ENCODE assay signal across 9 cellular contexts in genomic region chr6:125746731-125747588, GRCh38. TPM values are rescaled to one million over a fixed set of nuclear protein-coding genes. Genes with fewer than 3 reads are reported as not detected.
DNase-seq lines count a peak whose midpoint lies in the region; ATAC-seq and TF ChIP-seq lines count a peak whose summit lies in the region.
"Had no signal": no experiment of that assay in that cellular context is flagged by ENCODE, and none has a peak within 500 bp of the region (broad histone marks: within the 10 kb centered on the region; RNA-seq: fewer than 3 reads in every experiment).

No MANE protein-coding gene starts in this region.

- peaks cover 38% of the 10 kb centered on the region for H3K4me1 Mint-ChIP-seq in CD4-positive, alpha-beta T cell (ENCODE audit: low read depth)
- H3K4me1 Mint-ChIP-seq in T-cell: peaks cover 35 to 42% (median 37%) of the 10 kb centered on the region in 3 donors

- DNase-seq in CD4-positive, alpha-beta T cell: peak; percentile 45 to 66 (median 54)
- DNase-seq in T-cell (peak; percentile 43 to 77 (median 64)), astrocyte of the hippocampus (ENCODE audit: low read depth, low spot score) (peak; percentile 62), skeletal muscle cell (ENCODE audit: low read depth) (no peak), NCI-H1048 (lab: John Stamatoyannopoulos, UW) (no peak)

- no peak for TF ChIP-seq CTCF in CD4-positive, alpha-beta T cell (IDR thresholded peaks at IDR 0.05)

- no peaks in the 10 kb centered on the region for H3K9me3 Mint-ChIP-seq in CD4-positive, alpha-beta T cell
- no peaks in the 10 kb centered on the region for H3K9me3 Mint-ChIP-seq in T-cell

- peaks cover 61% of the 10 kb centered on the region for H3K27me3 ChIP-seq in CD4-positive, alpha-beta T cell (ENCODE audit: control insufficient read depth, insufficient read depth, low read length)
- peaks cover 75% of the 10 kb centered on the region for H3K27me3 ChIP-seq in iPS-18a (ENCODE audit: control insufficient read depth, insufficient read depth, low read length)

- H3K27me3 Mint-ChIP-seq in CD4-positive, alpha-beta T cell: peaks cover 83% of the 10 kb centered on the region
- peaks cover 27 to 60% of the 10 kb centered on the region in 2 donors for H3K27me3 Mint-ChIP-seq in T-cell

- H3K27ac ChIP-seq in CD4-positive, alpha-beta T cell (ENCODE audit: low read depth, low read length): peak overlapping the region; percentile 5
- H3K27ac ChIP-seq in iPS-18a (ENCODE audit: low read length): no peak overlapping the region

- peak overlapping the region; percentile 75 for H3K9ac ChIP-seq in iPS-18a (ENCODE audit: low read length)

- CTCF ChIA-PET in CD4-positive, alpha-beta T cell (lab: Charles Lee): no interaction called here
- CTCF ChIA-PET in T-cell (lab: Charles Lee): interaction anchor here (1.0 kb wide), 4 partner anchors 17 to 209 kb away, joined by 3 to 4 read pairs (median 3); partner anchors contain the start of gene HINT3 (in 1 of the 2)

- POLR2A ChIA-PET in CD4-positive, alpha-beta T cell (lab: Charles Lee): interaction anchor here (1.0 to 3.6 kb wide), 4 partner anchors 34 to 436 kb away, joined by 4 to 33 read pairs (median 10); partner anchors contain the start of genes NCOA7 and TRMT11
- POLR2A ChIA-PET in T-cell (lab: Charles Lee): interaction anchor here in 1 of 2 donors (2.0 kb wide), 1 partner anchor 31 kb away, joined by 7 read pairs; no protein-coding TSS in a partner anchor

- H3K4me3 ChIP-seq in iPS-18a (ENCODE audit: low read length): peak overlapping the region; percentile 91
- peak overlapping the region; percentile 72 for H3K4me3 ChIP-seq in skeletal muscle cell (ENCODE audit: low read depth, low read length)

- peak; percentile 70 for ATAC-seq in CD4-positive, alpha-beta T cell (ENCODE audit: poor library complexity)
- ATAC-seq in GM19395 (IDR thresholded peaks at IDR 0.05; ENCODE audit: unreplicated experiment) (peak; percentile 69), HG03460 (IDR thresholded peaks at IDR 0.05; ENCODE audit: unreplicated experiment) (peak; percentile 47), T-cell (replicated peaks in 1 of 4) (peak; percentile 61 to 77 (median 62))

- H3K36me3 ChIP-seq in iPS-18a (ENCODE audit: control insufficient read depth, low read depth, low read length): no peaks in the 10 kb centered on the region

- H3K36me3 Mint-ChIP-seq in CD4-positive, alpha-beta T cell (ENCODE audit: low read depth): peaks cover 4% of the 10 kb centered on the region
- no peaks in the 10 kb centered on the region for H3K36me3 Mint-ChIP-seq in T-cell

- peak overlapping the region; percentile 73 for H3K27ac Mint-ChIP-seq in CD4-positive, alpha-beta T cell
- H3K27ac Mint-ChIP-seq in T-cell: peak overlapping the region; percentile 88 to 94

- intact Hi-C loops in CD4-positive, alpha-beta T cell (cut with DNase I, micrococcal nuclease): no loop called here

- H3K9me3 ChIP-seq in CD4-positive, alpha-beta T cell (ENCODE audit: control insufficient read depth, low read length): no peaks in the 10 kb centered on the region
- H3K9me3 ChIP-seq in iPS-18a (ENCODE audit: control insufficient read depth, low read depth, low read length): no peaks in the 10 kb centered on the region

- H3K4me1 ChIP-seq in iPS-18a (ENCODE audit: control insufficient read depth, low read depth, low read length): peaks cover 53% of the 10 kb centered on the region

- peak overlapping the region; percentile 87 for H3K4me3 Mint-ChIP-seq in CD4-positive, alpha-beta T cell
- peak overlapping the region; percentile 89 to 92 (median 89) for H3K4me3 Mint-ChIP-seq in T-cell

RNA-seq across cellular contexts. Expression of gene HEY2, which starts 2.5 kb away (rescaled TPM):
- under 1 TPM; 0.08 to 0.30 TPM for total RNA-seq in CD4-positive, alpha-beta T cell
- under 1 TPM in 4 of 5 donors, not detected in 1; 0.16 to 0.32 (median 0.24) TPM for total RNA-seq in T-cell
- total RNA-seq: NCI-H460 had no signal

RNA-seq across cellular contexts. Expression of gene NCOA7, which starts 43.8 kb away (rescaled TPM):
- total RNA-seq in CD4-positive, alpha-beta T cell: 10 to 100 TPM; 34.6 to 35.7 TPM
- total RNA-seq in T-cell: 10 to 100 TPM; 40.3 to 51.6 (median 46.4) TPM

Comparison
In these comparisons a context has a peak if more than half of its experiments do, and no peak if none do; other contexts are left out.
1. DNase-seq: peak in CD4-positive, alpha-beta T cell (10 of 10), T-cell (34 of 34) and astrocyte of the hippocampus (single experiment); none in skeletal muscle cell (single experiment) and NCI-H1048 (single experiment).
2. Peak in every context shown above with its lines, with median percentiles within 50 percentile points of each other: ATAC-seq.